Comparison of ENCODE assay signal across 1 cellular context in the genomic region with DNA sequence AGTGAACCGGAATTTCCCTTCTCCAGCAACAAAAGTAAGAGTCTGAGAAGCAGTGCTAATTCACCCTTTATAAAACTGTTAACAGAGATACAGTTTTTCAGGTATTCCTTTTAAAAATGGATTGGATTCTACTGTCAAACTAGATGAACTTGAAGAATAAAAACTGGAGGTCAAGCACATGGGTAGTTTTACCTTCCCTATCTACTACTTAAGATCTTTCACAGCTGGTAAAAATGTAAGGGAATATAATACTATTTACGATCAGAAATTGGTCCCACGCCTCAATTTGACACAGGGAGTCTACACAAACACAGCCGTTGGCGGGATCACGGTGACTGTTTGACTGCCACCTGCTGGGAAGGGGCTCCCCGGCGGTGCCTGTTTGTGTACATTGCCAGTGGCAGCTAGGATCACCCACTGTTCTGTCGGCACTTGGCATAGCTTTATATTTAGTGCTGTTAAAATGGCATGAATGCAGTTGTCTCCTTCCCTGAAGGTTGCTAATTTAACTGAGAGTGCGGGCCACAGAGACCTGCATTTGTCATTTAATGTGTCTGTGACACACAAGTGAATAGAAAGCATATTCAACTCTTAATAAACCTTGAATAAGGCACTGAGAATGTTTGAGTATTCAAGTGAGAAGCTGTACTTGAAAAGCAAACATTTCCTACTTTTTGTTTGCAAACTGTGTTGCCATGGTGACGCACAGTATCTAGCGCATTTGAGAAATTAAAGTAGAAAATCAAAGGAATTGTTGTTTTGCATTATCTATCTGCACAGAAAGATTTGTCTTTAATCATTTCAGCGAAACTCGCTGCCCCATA.
A peak's percentile ranks its signal among the peaks of the same experiment; 100 is the strongest.
TF ChIP-seq lines count a peak whose summit lies in the region.

No MANE protein-coding gene starts in this region.

TF ChIP-seq in GM12878, 131 proteins besides CTCF, POLR2A, EP300 and RAD21:
- TF ChIP-seq, protein P1, sequence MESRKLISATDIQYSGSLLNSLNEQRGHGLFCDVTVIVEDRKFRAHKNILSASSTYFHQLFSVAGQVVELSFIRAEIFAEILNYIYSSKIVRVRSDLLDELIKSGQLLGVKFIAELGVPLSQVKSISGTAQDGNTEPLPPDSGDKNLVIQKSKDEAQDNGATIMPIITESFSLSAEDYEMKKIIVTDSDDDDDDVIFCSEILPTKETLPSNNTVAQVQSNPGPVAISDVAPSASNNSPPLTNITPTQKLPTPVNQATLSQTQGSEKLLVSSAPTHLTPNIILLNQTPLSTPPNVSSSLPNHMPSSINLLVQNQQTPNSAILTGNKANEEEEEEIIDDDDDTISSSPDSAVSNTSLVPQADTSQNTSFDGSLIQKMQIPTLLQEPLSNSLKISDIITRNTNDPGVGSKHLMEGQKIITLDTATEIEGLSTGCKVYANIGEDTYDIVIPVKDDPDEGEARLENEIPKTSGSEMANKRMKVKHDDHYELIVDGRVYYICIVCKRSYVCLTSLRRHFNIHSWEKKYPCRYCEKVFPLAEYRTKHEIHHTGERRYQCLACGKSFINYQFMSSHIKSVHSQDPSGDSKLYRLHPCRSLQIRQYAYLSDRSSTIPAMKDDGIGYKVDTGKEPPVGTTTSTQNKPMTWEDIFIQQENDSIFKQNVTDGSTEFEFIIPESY (IDR thresholded peaks at IDR 0.05), result peak; percentile 82; the same call in 1 of the 2 replicates
- no peak for TF ChIP-seq POLR2AphosphoS5 (IDR thresholded peaks at IDR 0.05; ENCODE audit: low read length)
